ENCODE assay signal across 34 cellular contexts in the genomic region with DNA sequence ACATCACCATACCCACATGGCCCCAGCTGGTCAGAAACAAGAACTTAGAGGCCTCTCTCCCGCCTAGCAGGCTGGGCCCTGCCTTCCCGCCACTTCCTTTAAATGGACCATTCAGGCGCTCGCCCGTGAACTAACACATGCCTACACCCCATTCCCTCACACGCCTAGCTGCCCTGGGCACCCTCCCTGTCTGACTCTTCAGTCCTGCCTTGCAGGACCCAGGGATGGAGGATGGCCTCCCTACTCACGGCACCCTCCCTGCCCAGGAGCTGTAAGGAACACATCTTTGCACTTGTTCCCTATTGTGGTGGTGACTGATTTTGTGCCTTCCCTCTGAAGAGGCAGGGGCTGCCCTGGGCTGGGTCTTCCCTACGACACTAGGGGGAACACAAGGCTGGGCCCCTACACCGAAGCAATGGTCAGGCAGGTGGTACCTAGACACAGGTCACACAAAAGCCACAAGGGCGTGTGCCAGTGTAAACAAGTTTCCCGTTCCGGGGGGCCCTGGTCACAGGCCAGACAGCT. TPM values are rescaled to one million over a fixed set of nuclear protein-coding genes. Genes with fewer than 3 reads are reported as not detected.
"Had no signal": no experiment of that assay in that cellular context is flagged by ENCODE, and none has a peak within 500 bp of the region (broad histone marks: within the 10 kb centered on the region; RNA-seq: fewer than 3 reads in every experiment).

No MANE protein-coding gene starts in this region.

- H3K27me3 ChIP-seq: colonic mucosa, gastrocnemius medialis, sigmoid colon, suprapubic skin, tibial nerve had no signal

- H3K36me3 ChIP-seq: colonic mucosa had no signal

- H3K27me3 Mint-ChIP-seq: activated T-cell treated with anti-CD3 and anti-CD28 coated beads, Interleukin-2, amount 50 U/mL, for 24 hours; central memory CD8-positive, alpha-beta T cell; stimulated activated memory B cell treated with anti-CD40 and anti-IgM and Interleukin-4, amounts not matched to agents 10 μg/mL and 1 μg/mL and 100 μg/mL, for 72 hours had no signal

- H3K9me3 Mint-ChIP-seq: activated T-cell treated with anti-CD3 and anti-CD28 coated beads, Interleukin-2, amount 50 U/mL, for 24 hours; central memory CD8-positive, alpha-beta T cell; nephron; stimulated activated memory B cell treated with anti-CD40 and anti-IgM and Interleukin-4, amounts not matched to agents 10 μg/mL and 1 μg/mL and 100 μg/mL, for 72 hours; T-helper 2 cell treated with Interferon-gamma antibody and Interleukin-4, amounts not matched to agents 5 μg/mL and 100 μg/mL, for 36 hours had no signal

- H3K4me1 ChIP-seq: colonic mucosa, gastrocnemius medialis, left ventricle myocardium inferior, parathyroid adenoma, psoas muscle, sigmoid colon had no signal

- H3K9me3 ChIP-seq: colonic mucosa, gastrocnemius medialis, left ventricle myocardium inferior, psoas muscle, sigmoid colon, suprapubic skin, tibial nerve had no signal

- H2AFZ ChIP-seq: parathyroid adenoma had no signal

- ATAC-seq: gastrocnemius medialis; psoas muscle; stimulated activated memory B cell treated with anti-CD40 and anti-IgM and Interleukin-4, amounts not matched to agents 10 μg/mL and 1 μg/mL and 100 μg/mL, for 72 hours had no signal

- H3K27ac ChIP-seq: colonic mucosa, gastrocnemius medialis, left ventricle myocardium inferior, parathyroid adenoma, psoas muscle, suprapubic skin, tibial nerve, VCaP had no signal

- H3K4me3 ChIP-seq: colonic mucosa, gastrocnemius medialis, left ventricle myocardium inferior, lung, psoas muscle, sigmoid colon, suprapubic skin, tibial nerve had no signal

- H3K27ac Mint-ChIP-seq: activated T-cell treated with anti-CD3 and anti-CD28 coated beads, Interleukin-2, amount 50 U/mL, for 24 hours; nephron; stimulated activated memory B cell treated with anti-CD40 and anti-IgM and Interleukin-4, amounts not matched to agents 10 μg/mL and 1 μg/mL and 100 μg/mL, for 72 hours had no signal

- H3K4me1 Mint-ChIP-seq: stimulated activated memory B cell treated with anti-CD40 and anti-IgM and Interleukin-4, amounts not matched to agents 10 μg/mL and 1 μg/mL and 100 μg/mL, for 72 hours had no signal

- H3K79me2 ChIP-seq: parathyroid adenoma had no signal

- H3K9ac ChIP-seq: parathyroid adenoma had no signal

- H3K4me3 Mint-ChIP-seq: activated T-cell treated with anti-CD3 and anti-CD28 coated beads, Interleukin-2, amount 50 U/mL, for 24 hours; central memory CD8-positive, alpha-beta T cell; nephron; stimulated activated memory B cell treated with anti-CD40 and anti-IgM and Interleukin-4, amounts not matched to agents 10 μg/mL and 1 μg/mL and 100 μg/mL, for 72 hours; T-helper 2 cell treated with Interferon-gamma antibody and Interleukin-4, amounts not matched to agents 5 μg/mL and 100 μg/mL, for 36 hours had no signal

- DNase-seq: activated CD4-positive, alpha-beta T cell treated with anti-CD3 and anti-CD28 coated beads for 48 hours; activated CD4-positive, alpha-beta T cell treated with anti-CD3 and anti-CD28 coated beads, Interleukin-2, amount 50 U/mL, for 48 hours; activated CD8-positive, alpha-beta memory T cell treated with anti-CD3 and anti-CD28 coated beads, Interleukin-2, amount 50 U/mL, for 48 hours; activated gamma-delta T cell; activated naive CD4-positive, alpha-beta T cell treated with anti-CD3 and anti-CD28 coated beads, Interleukin-2, amount 50 U/mL, for 16 hours; activated T-cell treated with anti-CD3 and anti-CD28 coated beads, Interleukin-2, amount 50 U/mL, for 24 hours; anterior cingulate cortex; colonic mucosa; effector CD8-positive, alpha-beta T cell; gastrocnemius medialis; glutamatergic neuron; left ventricle myocardium inferior; nucleus accumbens; psoas muscle; sigmoid colon; small intestine; stimulated activated CD4-positive, alpha-beta T cell treated with anti-CD3 and anti-CD28 coated beads, Interleukin-1b, Interleukin-23, amount 100 ng/mL, for 48 hours; stimulated activated CD4-positive, alpha-beta T cell treated with anti-CD3 and anti-CD28 coated beads, Interleukin-4, amount 100 ng/mL, for 4 hours; stimulated activated CD8-positive, alpha-beta memory T cell treated with anti-CD3 and anti-CD28 coated beads, Interleukin-4, amount 100 ng/mL, for 48 hours; T-helper 1 cell had no signal

RNA-seq across cellular contexts. Expression of gene P2RX2, which starts 21.5 kb away (rescaled TPM):
- total RNA-seq: bronchial epithelial cell, dermis microvascular lymphatic vessel endothelial cell, epithelial cell of proximal tubule, gastrocnemius medialis, left ventricle myocardium inferior, mucosa of gallbladder, psoas muscle, suprapubic skin, tibial nerve had no signal

RNA-seq across cellular contexts. Expression of gene LRCOL1, which starts 29.7 kb away (rescaled TPM):
- total RNA-seq: bronchial epithelial cell, epithelial cell of proximal tubule, left ventricle myocardium inferior, mucosa of gallbladder, suprapubic skin, tibial nerve, ureter had no signal
